In genomic region chr5:86137297-86137696, GRCh38 we compare ENCODE assay signal across 16 cellular contexts.
DNase-seq lines count a peak whose midpoint lies in the region; ATAC-seq, FAIRE-seq and TF ChIP-seq lines count a peak whose summit lies in the region.
"Had no signal": no experiment of that assay in that cellular context is flagged by ENCODE, and none has a peak within 500 bp of the region (broad histone marks: within the 10 kb centered on the region; RNA-seq: fewer than 3 reads in every experiment).

No MANE protein-coding gene starts in this region.

- TF ChIP-seq EP300 in A549 (IDR thresholded peaks at IDR 0.05) (no peak), H1 (IDR thresholded peaks at IDR 0.05; ENCODE audit: borderline replicate concordance in 1 of 2, low read depth in 2 of 2, low read length in 2 of 2) (no peak)

- POLR2A ChIA-PET in A549 (lab: Yijun Ruan, JAX) (no interaction called here), HCT116 (lab: Charles Lee) (no interaction called here), PC-9 (lab: Charles Lee; ENCODE audit: unreplicated experiment) (no interaction called here), H1 (lab: Charles Lee; ENCODE audit: partially characterized antibody) (no interaction called here)
- POLR2A ChIA-PET in CD8-positive, alpha-beta T cell (lab: Charles Lee) = no interaction called here

- DNase-seq in A549 (ENCODE audit: low read depth in 1 of 2, low spot score in 1 of 2) = no peak
- no peak for DNase-seq in HCT116 (ENCODE audit: low read depth, low spot score)
- DNase-seq in PC-9 = no peak
- DNase-seq in H1 (ENCODE audit: low read depth in 1 of 2, low spot score in 2 of 2) = no peak
- no peak for DNase-seq in iPS-NIHi11 (ENCODE audit: low spot score)
- DNase-seq in CD8-positive, alpha-beta T cell = no peak
- DNase-seq in central memory CD4-positive, alpha-beta T cell = no peak
- DNase-seq: AML-193; Calu3; CD4-positive, alpha-beta T cell; DMS79 treated with DMSO at 0.1 percent for 48 hours; GF-D8; GOT3; H9 had no signal

- no peak overlapping the region for H2BK120ac ChIP-seq in H1 (replicated peaks; ENCODE audit: low read depth, low read length)

- CTCF ChIA-PET in A549 (lab: Yijun Ruan, JAX) (no interaction called here), HCT116 (lab: Charles Lee) (no interaction called here), PC-9 (lab: Charles Lee) (no interaction called here), H1 (lab: Charles Lee; ENCODE audit: partially characterized antibody) (interaction anchor here (0.9 kb wide), 1 partner anchor 84 kb away, joined by 3 read pairs; no protein-coding TSS in a partner anchor)
- CTCF ChIA-PET in CD8-positive, alpha-beta T cell (lab: Charles Lee) = no interaction called here

- no peak overlapping the region for H3K27ac ChIP-seq in A549
- no peak overlapping the region for H3K27ac ChIP-seq in HCT116 (ENCODE audit: low read depth, low read length)
- no peak overlapping the region for H3K27ac ChIP-seq in PC-9
- H3K27ac ChIP-seq in H1 (ENCODE audit: low read depth, low read length) = no peak overlapping the region
- no peak overlapping the region for H3K27ac ChIP-seq in CD8-positive, alpha-beta T cell (ENCODE audit: low read depth, low read length)
- H3K27ac ChIP-seq: C4-2B, HL-60 had no signal

- H3K18ac ChIP-seq in H1 (ENCODE audit: extremely low read depth, low read length) = no peak overlapping the region

- RAD21 ChIA-PET in HCT116 (lab: Charles Lee; ENCODE audit: low non-redundant PET in 1 of 2, low total read pairs in 2 of 2, uncharacterized antibody in 2 of 2, unreplicated experiment in 2 of 2) = no interaction called here

- no peaks in the 10 kb centered on the region for H3K9me2 ChIP-seq in HCT116 (ENCODE audit: insufficient read depth)
- no peaks in the 10 kb centered on the region for H3K9me2 ChIP-seq in PC-9 (ENCODE audit: insufficient read depth)

- ATAC-seq in A549 (no peak), HCT116 (no peak)
- no peak for ATAC-seq in CD8-positive, alpha-beta T cell

- H3K23ac ChIP-seq in H1 (ENCODE audit: insufficient read length) = no peak overlapping the region

- no peak overlapping the region for H4K8ac ChIP-seq in H1 (ENCODE audit: extremely low read depth, insufficient read depth, low read length)

- no peak overlapping the region for H3K56ac ChIP-seq in H1 (replicated peaks; ENCODE audit: insufficient read length, low read depth, low read length)

- H3K9ac ChIP-seq in HCT116 (ENCODE audit: low read length) (no peak overlapping the region), H1 (replicated peaks in 1 of 4; ENCODE audit: extremely low read depth in 1 of 4, low read depth in 3 of 4, low read length in 3 of 4) (no peak overlapping the region)

- H3K4me1 Mint-ChIP-seq in CD8-positive, alpha-beta T cell (ENCODE audit: low read depth) = no peaks in the 10 kb centered on the region
- H3K4me1 Mint-ChIP-seq: H9 had no signal

- H3K9me3 Mint-ChIP-seq in CD8-positive, alpha-beta T cell = no peaks in the 10 kb centered on the region
- H3K9me3 Mint-ChIP-seq: CD4-positive, alpha-beta T cell; H9 had no signal

- H3K14ac ChIP-seq in H1 (ENCODE audit: insufficient read length) = no peak overlapping the region

- no peak overlapping the region for H3K27ac Mint-ChIP-seq in CD8-positive, alpha-beta T cell
- H3K27ac Mint-ChIP-seq: CD4-positive, alpha-beta T cell had no signal

- no peaks in the 10 kb centered on the region for H3K79me1 ChIP-seq in H1 (ENCODE audit: low read depth, low read length)

- H4K5ac ChIP-seq in H1 (ENCODE audit: insufficient read length, low read depth, low read length) = no peak overlapping the region

- no peaks in the 10 kb centered on the region for H3F3A ChIP-seq in PC-9 (ENCODE audit: insufficient read depth, low read depth)

- BruUV-seq in HCT116 (replicated peaks; lab: Mats Ljungman, UMichigan) (no TSS peak), PC-9 (replicated peaks; lab: Mats Ljungman, UMichigan) (no TSS peak)

- no peak overlapping the region for H3K4ac ChIP-seq in H1 (replicated peaks; ENCODE audit: insufficient read length, low read depth, low read length)

- H3K79me2 ChIP-seq in HCT116 (ENCODE audit: insufficient read depth, low read length) = no peaks in the 10 kb centered on the region
- H3K79me2 ChIP-seq in PC-9 (ENCODE audit: low read depth) = no peaks in the 10 kb centered on the region
- H3K79me2 ChIP-seq in H1 (ENCODE audit: control insufficient read depth in 1 of 2, insufficient read depth in 2 of 2, low read length in 2 of 2) = no peaks in the 10 kb centered on the region

- H3K27me3 Mint-ChIP-seq in CD8-positive, alpha-beta T cell (ENCODE audit: low read depth) = no peaks in the 10 kb centered on the region
- H3K27me3 Mint-ChIP-seq: CD4-positive, alpha-beta T cell had no signal

- H2BK5ac ChIP-seq in H1 (ENCODE audit: low read depth, low read length) = no peak overlapping the region

- no peak overlapping the region for H4K91ac ChIP-seq in H1 (replicated peaks; ENCODE audit: insufficient read length, low read length)

- H2BK15ac ChIP-seq in H1 (ENCODE audit: low read length) = no peak overlapping the region

- peaks cover 4% of the 10 kb centered on the region; the same call in 1 of the 3 replicates for H3K9me3 ChIP-seq in A549
- H3K9me3 ChIP-seq in HCT116 (ENCODE audit: control insufficient read depth in 1 of 2, insufficient read depth in 1 of 2, low read depth in 1 of 2, low read length in 2 of 2) = no peaks in the 10 kb centered on the region
- no peaks in the 10 kb centered on the region for H3K9me3 ChIP-seq in PC-9 (ENCODE audit: insufficient read depth, low read depth)
- no peaks in the 10 kb centered on the region for H3K9me3 ChIP-seq in H1 (ENCODE audit: insufficient read depth in 2 of 2, low read depth in 1 of 2, low read length in 1 of 2)
- H3K9me3 ChIP-seq in CD8-positive, alpha-beta T cell (ENCODE audit: low read length) = no peaks in the 10 kb centered on the region

- no peaks in the 10 kb centered on the region for H3K23me2 ChIP-seq in H1 (ENCODE audit: low read depth, low read length)

- no peak for TF ChIP-seq RAD21 in A549 (conservative IDR thresholded peaks at IDR 0.05 in 1 of 2, IDR thresholded peaks at IDR 0.05 in 1 of 2)
- no peak for TF ChIP-seq RAD21 in HCT116 (IDR thresholded peaks at IDR 0.05; ENCODE audit: low read depth)
- TF ChIP-seq RAD21 in H1 (IDR thresholded peaks at IDR 0.05 in 1 of 2, conservative IDR thresholded peaks at IDR 0.05 in 1 of 2; ENCODE audit: low read depth in 2 of 2, low read length in 2 of 2) = no peak

- H3K27me3 ChIP-seq in HCT116 (ENCODE audit: insufficient read depth, low read length) (no peaks in the 10 kb centered on the region), PC-9 (ENCODE audit: insufficient read depth, low read depth) (no peaks in the 10 kb centered on the region), H1 (replicated peaks in 1 of 4; ENCODE audit: control insufficient read depth in 3 of 4, extremely low read depth in 1 of 4, insufficient read depth in 3 of 4, low read length in 3 of 4) (no peaks in the 10 kb centered on the region)
- no peaks in the 10 kb centered on the region for H3K27me3 ChIP-seq in CD8-positive, alpha-beta T cell (ENCODE audit: insufficient read depth, low read length)

- no peak overlapping the region for H2BK20ac ChIP-seq in H1 (ENCODE audit: low read length)

- H3K4me3 ChIP-seq in A549 = no peak overlapping the region
- H3K4me3 ChIP-seq in HCT116 (replicated peaks in 1 of 2; ENCODE audit: low read depth in 1 of 2, low read length in 2 of 2) = no peak overlapping the region
- H3K4me3 ChIP-seq in PC-9 = no peak overlapping the region
- H3K4me3 ChIP-seq in H1 (ENCODE audit: extremely low read depth in 1 of 4, insufficient read depth in 2 of 4, low read depth in 3 of 4, low read length in 4 of 4) = no peak overlapping the region
- H3K4me3 ChIP-seq in CD8-positive, alpha-beta T cell (ENCODE audit: low read depth, low read length) = no peak overlapping the region

- H3K4me3 Mint-ChIP-seq in CD8-positive, alpha-beta T cell = no peak overlapping the region
- H3K4me3 Mint-ChIP-seq: CD4-positive, alpha-beta T cell; H9 had no signal

- TF ChIP-seq CTCF in A549 (IDR thresholded peaks at IDR 0.05) (no peak), HCT116 (IDR thresholded peaks at IDR 0.05 in 2 of 3, conservative IDR thresholded peaks at IDR 0.05 in 1 of 3; ENCODE audit: borderline replicate concordance in 1 of 3, insufficient read depth in 1 of 3, low read depth in 2 of 3, low read length in 2 of 3) (no peak), PC-9 (conservative IDR thresholded peaks at IDR 0.05) (no peak), H1 (IDR thresholded peaks at IDR 0.05; ENCODE audit: control extremely low read depth in 1 of 3, insufficient read depth in 1 of 3, low read depth in 1 of 3, low read length in 3 of 3) (no peak)
- no peak for TF ChIP-seq CTCF in CD8-positive, alpha-beta T cell (IDR thresholded peaks at IDR 0.05)

- H2BK12ac ChIP-seq in H1 (ENCODE audit: low read depth, low read length) = no peak overlapping the region

- no peak overlapping the region for H2AK5ac ChIP-seq in H1 (ENCODE audit: low read depth, low read length)

- intact Hi-C loops in HCT116 (cut with micrococcal nuclease) = no loop called here
- intact Hi-C loops in PC-9 (cut with micrococcal nuclease; ENCODE audit: unreplicated experiment) = no loop called here
- intact Hi-C loops in CD8-positive, alpha-beta T cell (cut with DNase I, micrococcal nuclease) = no loop called here

- TF ChIP-seq POLR2A in A549 (IDR thresholded peaks at IDR 0.05; ENCODE audit: low read length) (no peak), HCT116 (IDR thresholded peaks at IDR 0.05; ENCODE audit: borderline replicate concordance, extremely low read depth, insufficient read depth, insufficient read length) (no peak), H1 (IDR thresholded peaks at IDR 0.05; ENCODE audit: control extremely low read depth in 1 of 2, low read depth in 2 of 2, low read length in 2 of 2) (no peak)

- H3K36me3 ChIP-seq in HCT116 (ENCODE audit: control insufficient read depth in 1 of 2, insufficient read depth in 2 of 2, low read length in 2 of 2) = no peaks in the 10 kb centered on the region
- no peaks in the 10 kb centered on the region for H3K36me3 ChIP-seq in PC-9 (ENCODE audit: low read depth)
- H3K36me3 ChIP-seq in H1 (ENCODE audit: control insufficient read depth in 2 of 4, insufficient read depth in 4 of 4, low read length in 3 of 4) = no peaks in the 10 kb centered on the region
- no peaks in the 10 kb centered on the region for H3K36me3 ChIP-seq in CD8-positive, alpha-beta T cell (ENCODE audit: insufficient read depth, low read length)

- H4K20me1 ChIP-seq in HCT116 (ENCODE audit: insufficient read depth) = no peaks in the 10 kb centered on the region
- no peaks in the 10 kb centered on the region for H4K20me1 ChIP-seq in PC-9 (ENCODE audit: insufficient read depth)
- H4K20me1 ChIP-seq in H1 (replicated peaks in 1 of 2; ENCODE audit: control insufficient read depth in 1 of 2, insufficient read depth in 2 of 2, low read length in 2 of 2) = no peaks in the 10 kb centered on the region

- WGBS in A549 (ENCODE audit: missing lambda C conversion rate) = 44% methylated on average over 2 of the region's 2 CpGs
- WGBS in H1 (ENCODE audit: extremely low coverage in 1 of 2, insufficient coverage in 1 of 2, insufficient read length in 1 of 2, insufficient replicate concordance in 2 of 2, low coverage in 1 of 2, low lambda C conversion rate in 2 of 2, missing lambda C conversion rate in 1 of 2), 2 experiments = 89% methylated on average over 2 of the region's 2 CpGs; no CpG with 5 or more reads in 1 of the 2 experiments

- H3K36me3 Mint-ChIP-seq in CD8-positive, alpha-beta T cell = no peaks in the 10 kb centered on the region

- H3K4me2 ChIP-seq in A549 = no peak overlapping the region
- no peak overlapping the region for H3K4me2 ChIP-seq in HCT116 (ENCODE audit: low read length)
- no peak overlapping the region for H3K4me2 ChIP-seq in PC-9
- no peak overlapping the region for H3K4me2 ChIP-seq in H1 (ENCODE audit: insufficient read depth in 1 of 2, low read depth in 2 of 2, low read length in 2 of 2)

- FAIRE-seq in A549 (lab: Jason Lieb, UNC) (no peak), H1 (lab: Jason Lieb, UNC) (no peak)

- no peaks in the 10 kb centered on the region for H3K4me1 ChIP-seq in A549
- H3K4me1 ChIP-seq in HCT116 (ENCODE audit: control insufficient read depth in 1 of 2, insufficient read depth in 2 of 2, low read length in 2 of 2) = no peaks in the 10 kb centered on the region
- H3K4me1 ChIP-seq in PC-9 (replicated peaks; ENCODE audit: insufficient read depth) = no peaks in the 10 kb centered on the region
- H3K4me1 ChIP-seq in H1 (replicated peaks in 1 of 4; ENCODE audit: control insufficient read depth in 3 of 4, insufficient read depth in 4 of 4, low read length in 3 of 4) = no peaks in the 10 kb centered on the region
- H3K4me1 ChIP-seq in CD8-positive, alpha-beta T cell (ENCODE audit: insufficient read depth, low read length) = no peaks in the 10 kb centered on the region

- H2AFZ ChIP-seq in HCT116 (ENCODE audit: low read depth, low read length, poor library complexity, severe bottlenecking) = peak overlapping the region; percentile 38
- H2AFZ ChIP-seq in PC-9 = peak overlapping the region; percentile 69; the same call in 1 of the 2 replicates
- no peak overlapping the region for H2AFZ ChIP-seq in H1 (ENCODE audit: low read length)

Comparison
In these comparisons a context has a peak if more than half of its experiments do, and no peak if none do; other contexts are left out.
1. Of the 18 proteins assayed by ChIP-seq in both H1 and A549: peak only in H1: none; only in A549: none; in both: MAFK; in neither: 17.